ENCODE assay signal across 23 cellular contexts in genomic region chr4:113981591-113981990, GRCh38. TPM values are rescaled to one million over a fixed set of nuclear protein-coding genes. Genes with fewer than 3 reads are reported as not detected.
"Had no signal": no experiment of that assay in that cellular context is flagged by ENCODE, and none has a peak within 500 bp of the region (broad histone marks: within the 10 kb centered on the region; RNA-seq: fewer than 3 reads in every experiment).

No MANE protein-coding gene starts in this region.

- FAIRE-seq: TTC549 had no signal

- H3K36me3 ChIP-seq: adrenal gland, breast epithelium, left lung, stomach, suprapubic skin, tibial nerve had no signal

- H3K9me3 ChIP-seq: adrenal gland, breast epithelium, left lung, stomach, suprapubic skin, tibial nerve had no signal

- DNase-seq: activated CD4-positive, alpha-beta T cell treated with anti-CD3 and anti-CD28 coated beads for 1 hour; activated CD4-positive, alpha-beta T cell treated with anti-CD3 and anti-CD28 coated beads, Interleukin-2, amount 50 U/mL, for 1 hour; activated T-cell treated with anti-CD3 and anti-CD28 coated beads, Interleukin-2, amount 50 U/mL, for 1 hour; adrenal gland; cerebellar nuclear complex; foreskin keratinocyte; kidney glomerular epithelial cell; left lung; naive thymus-derived CD8-positive, alpha-beta T cell; right cardiac atrium; stimulated activated CD4-positive, alpha-beta T cell treated with anti-CD3 and anti-CD28 coated beads, Interleukin-2, amount 100 ng/mL, for 24 hours; stomach; T-helper 1 cell had no signal

- H3K9ac ChIP-seq: parathyroid adenoma had no signal

- H3K4me1 ChIP-seq: breast epithelium, parathyroid adenoma had no signal

- H3K4me3 ChIP-seq: adrenal gland, breast epithelium, left lung, lung, skin epidermis, stomach, suprapubic skin, tibial nerve had no signal

- H3K4me3 Mint-ChIP-seq: activated T-helper 17 cell treated with anti-CD3 and anti-CD28 coated beads, Interleukin-2, amount 50 U/mL, for 72 hours; naive thymus-derived CD8-positive, alpha-beta T cell; stimulated activated effector memory CD8-positive, alpha-beta T cell treated with anti-CD3 and anti-CD28 coated beads, Interleukin-12 subunit alpha, Interleukin-12 subunit beta, amount 100 ng/mL, for 72 hours had no signal

- ATAC-seq: activated naive CD4-positive, alpha-beta T cell treated with anti-CD3 and anti-CD28 coated beads, Interleukin-2, amount 50 U/mL, for 72 hours; activated T-helper 17 cell treated with anti-CD3 and anti-CD28 coated beads, Interleukin-2, amount 50 U/mL, for 72 hours; foreskin keratinocyte; left lung; naive thymus-derived CD8-positive, alpha-beta T cell; right cardiac atrium; stimulated activated effector memory CD8-positive, alpha-beta T cell treated with anti-CD3 and anti-CD28 coated beads, Interleukin-12 subunit alpha, Interleukin-12 subunit beta, amount 100 ng/mL, for 72 hours had no signal

- H3K4me1 Mint-ChIP-seq: activated T-helper 17 cell treated with anti-CD3 and anti-CD28 coated beads, Interleukin-2, amount 50 U/mL, for 72 hours had no signal

- H3K36me3 Mint-ChIP-seq: stimulated activated effector memory CD8-positive, alpha-beta T cell treated with anti-CD3 and anti-CD28 coated beads, Interleukin-12 subunit alpha, Interleukin-12 subunit beta, amount 100 ng/mL, for 72 hours had no signal

- H3K27ac Mint-ChIP-seq: activated naive CD4-positive, alpha-beta T cell treated with anti-CD3 and anti-CD28 coated beads, Interleukin-2, amount 50 U/mL, for 72 hours; activated T-helper 17 cell treated with anti-CD3 and anti-CD28 coated beads, Interleukin-2, amount 50 U/mL, for 72 hours; naive thymus-derived CD8-positive, alpha-beta T cell; stimulated activated effector memory CD8-positive, alpha-beta T cell treated with anti-CD3 and anti-CD28 coated beads, Interleukin-12 subunit alpha, Interleukin-12 subunit beta, amount 100 ng/mL, for 72 hours had no signal

- H3K27ac ChIP-seq: adrenal gland, breast epithelium, foreskin keratinocyte, parathyroid adenoma, skin epidermis, stomach, suprapubic skin, tibial nerve had no signal

- H3K27me3 ChIP-seq: adrenal gland, breast epithelium, foreskin keratinocyte, stomach, suprapubic skin, tibial nerve had no signal

- H3K9me3 Mint-ChIP-seq: activated T-helper 17 cell treated with anti-CD3 and anti-CD28 coated beads, Interleukin-2, amount 50 U/mL, for 72 hours had no signal

- H3K79me2 ChIP-seq: parathyroid adenoma had no signal

- H2AFZ ChIP-seq: parathyroid adenoma had no signal

RNA-seq across cellular contexts. Expression of gene ARSJ, which starts 2.1 kb away (rescaled TPM):
- polyA plus RNA-seq: naive thymus-derived CD8-positive, alpha-beta T cell had no signal
